In genomic region chr2:130726614-130727180, GRCh38 we compare ENCODE assay signal across 10 cellular contexts. TPM values are rescaled to one million over a fixed set of nuclear protein-coding genes. Genes with fewer than 3 reads are reported as not detected.
DNase-seq lines count a peak whose midpoint lies in the region; ATAC-seq and TF ChIP-seq lines count a peak whose summit lies in the region.
"Had no signal": no experiment of that assay in that cellular context is flagged by ENCODE, and none has a peak within 500 bp of the region (broad histone marks: within the 10 kb centered on the region; RNA-seq: fewer than 3 reads in every experiment).

No MANE protein-coding gene starts in this region.

- H3K27ac ChIP-seq in heart right ventricle = peak overlapping the region in 5 of 10 donors; percentile 47 to 77 (median 63)
- H3K27ac ChIP-seq in body of pancreas = peak overlapping the region; percentile 74 to 83 (median 80)
- H3K27ac ChIP-seq in mucosa of rectum (ENCODE audit: low read depth in 2 of 2, low read length in 2 of 2) = peak overlapping the region in 1 of 2 donors; percentile 56
- no peak overlapping the region for H3K27ac ChIP-seq in vagina

- TF ChIP-seq CTCF in heart right ventricle (IDR thresholded peaks at IDR 0.05) (no peak), body of pancreas (IDR thresholded peaks at IDR 0.05) (no peak), vagina (IDR thresholded peaks at IDR 0.05) (no peak)

- DNase-seq in heart right ventricle = no peak
- no peak for DNase-seq in left ventricle myocardium superior
- DNase-seq in body of pancreas = no peak
- no peak for DNase-seq in vagina (ENCODE audit: extremely low spot score in 2 of 2)
- no peak for DNase-seq in AG08395 (ENCODE audit: low spot score)
- no peak for DNase-seq in NCI-H1048 (lab: John Stamatoyannopoulos, UW)
- DNase-seq: NCI-H510A had no signal

- intact Hi-C loops in heart right ventricle (cut with DNase I) (no loop called here), left ventricle myocardium superior (cut with micrococcal nuclease) (no loop called here), body of pancreas (cut with DNase I) (no loop called here), vagina (cut with DNase I) (no loop called here)

- peak overlapping the region; percentile 43 to 77 (median 58) for H3K4me3 ChIP-seq in heart right ventricle
- H3K4me3 ChIP-seq in body of pancreas = peak overlapping the region; percentile 12 to 52
- H3K4me3 ChIP-seq in mucosa of rectum (ENCODE audit: low read length in 2 of 2) = peak overlapping the region; percentile 70 to 75
- peak overlapping the region; percentile 51 to 53 for H3K4me3 ChIP-seq in vagina

- H3K36me3 ChIP-seq in heart right ventricle (no peaks in the 10 kb centered on the region), body of pancreas (replicated peaks in 1 of 2; ENCODE audit: insufficient read depth in 1 of 2, low read depth in 2 of 2) (no peaks in the 10 kb centered on the region), mucosa of rectum (ENCODE audit: control insufficient read depth in 2 of 2, insufficient read depth in 2 of 2, low read length in 2 of 2) (no peaks in the 10 kb centered on the region), vagina (no peaks in the 10 kb centered on the region)

- H3K27me3 ChIP-seq in heart right ventricle = peaks cover 0 to 23% (median 0%) of the 10 kb centered on the region in 7 donors
- H3K27me3 ChIP-seq in body of pancreas = no peaks in the 10 kb centered on the region
- peaks cover 3 to 4% of the 10 kb centered on the region in 2 donors for H3K27me3 ChIP-seq in mucosa of rectum (ENCODE audit: control insufficient read depth in 2 of 2, insufficient read depth in 2 of 2, low read length in 2 of 2)
- H3K27me3 ChIP-seq in vagina = no peaks in the 10 kb centered on the region

- H3K4me1 ChIP-seq in heart right ventricle (peaks cover 6 to 23% (median 17%) of the 10 kb centered on the region in 9 donors), body of pancreas (peaks cover 25% of the 10 kb centered on the region), mucosa of rectum (ENCODE audit: control insufficient read depth in 2 of 2, insufficient read depth in 2 of 2, low read length in 2 of 2) (peaks cover 14 to 17% of the 10 kb centered on the region in 2 donors), vagina (peaks cover 20% of the 10 kb centered on the region)

- ATAC-seq in heart right ventricle (peak in 1 of 8 donors; percentile 9), left ventricle myocardium superior (no peak), body of pancreas (no peak), HG02588 (IDR thresholded peaks at IDR 0.05; ENCODE audit: unreplicated experiment) (no peak)

- TF ChIP-seq POLR2A in body of pancreas (IDR thresholded peaks at IDR 0.05) = no peak
- no peak for TF ChIP-seq POLR2A in vagina (IDR thresholded peaks at IDR 0.05)

- 17 to 19% methylated on average over 20 of the region's 20 CpGs for WGBS in heart right ventricle, 2 donors
- 8 to 11% methylated on average over 15 to 20 of the region's 20 CpGs for WGBS in body of pancreas, 2 donors

- H3K9me3 ChIP-seq in heart right ventricle (peaks cover 0 to 12% (median 0%) of the 10 kb centered on the region in 11 donors), body of pancreas (no peaks in the 10 kb centered on the region), mucosa of rectum (ENCODE audit: control insufficient read depth in 2 of 2, low read length in 2 of 2) (no peaks in the 10 kb centered on the region), vagina (no peaks in the 10 kb centered on the region)

- H3K9ac ChIP-seq in mucosa of rectum (ENCODE audit: low read depth in 1 of 2, low read length in 2 of 2) = peak overlapping the region; percentile 44 to 64

RNA-seq across cellular contexts. Expression of gene GPR148, which starts 2.2 kb away (rescaled TPM):
- total RNA-seq in heart right ventricle (not detected), left ventricle myocardium superior (not detected), body of pancreas (not detected), vagina (not detected)
- not detected for polyA plus RNA-seq in heart right ventricle
- total RNA-seq: glomerular endothelial cell had no signal

RNA-seq across cellular contexts. Expression of gene AMER3, which starts 28.6 kb away (rescaled TPM):
- total RNA-seq in heart right ventricle (not detected), left ventricle myocardium superior (not detected), body of pancreas (under 1 TPM; 0.33 to 0.78 TPM), vagina (not detected)
- not detected for polyA plus RNA-seq in heart right ventricle
- total RNA-seq: glomerular endothelial cell had no signal
